7 cellular contexts compared by ENCODE assay signal in the genomic region with DNA sequence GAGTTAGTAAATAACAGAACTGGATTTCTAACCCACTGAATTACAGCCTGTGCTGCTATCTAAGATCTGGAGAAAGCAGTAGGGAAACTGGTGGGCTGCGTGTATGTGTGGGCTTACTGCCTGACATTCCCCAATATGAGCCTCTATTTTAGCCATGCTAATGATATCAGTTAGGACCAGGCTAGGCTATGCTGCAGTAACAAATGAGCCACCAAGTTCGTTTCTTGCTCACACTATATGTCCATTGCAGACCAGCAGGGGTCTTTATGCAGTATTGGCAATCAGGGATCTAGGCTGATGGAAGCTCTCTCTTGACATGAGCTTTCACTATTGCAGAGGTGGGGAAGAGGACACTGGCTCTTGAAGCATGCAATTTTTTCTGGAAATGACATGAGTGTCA.
"Had no signal": no experiment of that assay in that cellular context is flagged by ENCODE, and none has a peak within 500 bp of the region (broad histone marks: within the 10 kb centered on the region; RNA-seq: fewer than 3 reads in every experiment).

No MANE protein-coding gene starts in this region.

- FAIRE-seq: H1, H54 had no signal

- H3K4me2 ChIP-seq: GM23338 had no signal

- H3K4me3 ChIP-seq: GM23338 had no signal

- ATAC-seq: GM23338 had no signal

- H3K27ac Mint-ChIP-seq: GM23338, H9 had no signal

- H2AFZ ChIP-seq: GM23338 had no signal

- H3K9me3 Mint-ChIP-seq: GM23338, H9 had no signal

- H3K4me3 Mint-ChIP-seq: GM23338, H9 had no signal

- DNase-seq: H9, HCEC 1CT, IMR-90, KBM-7 had no signal
